In the genomic region with DNA sequence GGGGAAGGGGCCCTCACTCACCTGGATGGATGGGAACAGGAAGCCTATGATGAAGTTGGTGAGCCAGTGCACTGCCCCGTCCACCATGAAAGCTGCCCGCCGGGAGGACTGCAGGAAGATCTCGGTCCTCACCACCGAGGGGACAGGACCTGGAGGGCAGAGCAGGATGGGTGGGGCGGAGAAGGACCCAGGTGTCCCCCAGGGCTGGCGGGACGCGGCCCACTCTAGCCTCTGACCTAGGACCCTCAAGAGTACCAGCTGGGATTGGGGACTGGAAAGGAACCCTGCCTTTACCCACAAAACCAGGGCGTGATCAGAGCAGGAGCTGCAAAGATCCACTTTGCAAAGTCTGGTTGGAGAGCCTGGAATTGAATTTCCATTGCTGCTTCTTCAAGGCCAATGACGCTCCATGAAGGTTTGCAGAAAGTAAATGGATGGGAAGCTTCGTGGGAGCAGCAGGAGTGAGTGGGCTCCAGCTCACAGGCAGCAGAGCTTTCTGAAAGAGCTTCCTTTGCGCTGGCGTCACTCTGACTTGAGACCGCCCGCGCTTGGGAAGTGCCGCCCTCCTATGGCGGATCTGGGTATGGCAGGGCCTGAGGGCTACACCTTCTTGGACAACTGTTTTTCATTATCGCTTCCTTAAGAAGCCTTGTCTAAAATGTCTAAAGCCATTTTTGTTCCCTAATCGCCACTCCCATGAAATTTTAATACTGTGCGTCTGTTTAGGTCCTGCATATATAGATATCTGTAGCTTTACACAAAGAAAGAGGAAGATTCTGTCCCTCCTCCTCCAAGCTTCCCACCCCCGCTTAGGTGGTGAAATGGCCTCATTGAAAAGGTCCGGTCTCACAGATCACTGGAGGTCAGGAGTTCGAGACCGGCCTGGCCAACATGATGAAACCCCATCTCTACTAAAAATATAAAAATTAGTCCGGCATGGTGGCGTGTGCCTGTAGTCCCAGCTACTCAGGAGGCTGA, we compare ENCODE assay signal across 9 cellular contexts. TPM values are rescaled to one million over a fixed set of nuclear protein-coding genes. Genes with fewer than 3 reads are reported as not detected.
DNase-seq lines count a peak whose midpoint lies in the region; ATAC-seq, FAIRE-seq and TF ChIP-seq lines count a peak whose summit lies in the region.
"Had no signal": no experiment of that assay in that cellular context is flagged by ENCODE, and none has a peak within 500 bp of the region (broad histone marks: within the 10 kb centered on the region; RNA-seq: fewer than 3 reads in every experiment).

No MANE protein-coding gene starts in this region.

- H3K27me3 Mint-ChIP-seq in Caco-2 (ENCODE audit: insufficient read depth, unreplicated experiment) (no peaks in the 10 kb centered on the region), HFFc6 (ENCODE audit: insufficient read depth) (peaks cover 20% of the 10 kb centered on the region)

- intact Hi-C loops in Caco-2 (cut with micrococcal nuclease; ENCODE audit: unreplicated experiment): loop anchor here (1.0 to 5.0 kb wide), 2 partner anchors 43 to 87 kb away; no protein-coding TSS in a partner anchor
- intact Hi-C loops in stomach (cut with DNase I; ENCODE audit: low total_unique reads): no loop called here

- no TSS peak for BruUV-seq in Caco-2 (replicated peaks; lab: Mats Ljungman, UMichigan)

- peaks cover 4% of the 10 kb centered on the region for H3K36me3 Mint-ChIP-seq in Caco-2 (ENCODE audit: insufficient read depth, unreplicated experiment)
- no peaks in the 10 kb centered on the region for H3K36me3 Mint-ChIP-seq in HFFc6 (ENCODE audit: low read depth)

- POLR2A ChIA-PET in Caco-2 (lab: Charles Lee): interaction anchor here (0.6 to 1.0 kb wide), 3 partner anchors 16 to 127 kb away, joined by 3 to 4 read pairs (median 4); a partner anchor contains a TSS

- DNase-seq in Caco-2: peak; percentile 69 to 80
- DNase-seq in HFFc6: peak; percentile 75
- DNase-seq in RCC 7860 (ENCODE audit: low spot score): peak; percentile 59
- peak; percentile 63 for DNase-seq in activated T-helper 1 cell treated with Interleukin-2 at 50 U/mL for 16 hours (ENCODE audit: low read depth)
- DNase-seq in fibroblast of pulmonary artery (ENCODE audit: low read depth): peak; percentile 86
- peak; percentile 85 for DNase-seq in stomach

- TF ChIP-seq POLR2A in stomach (IDR thresholded peaks at IDR 0.05): no peak

- no peak for ATAC-seq in HG03135 (IDR thresholded peaks at IDR 0.05; ENCODE audit: unreplicated experiment)

- H3K9me3 Mint-ChIP-seq in Caco-2 (ENCODE audit: unreplicated experiment) (no peaks in the 10 kb centered on the region), HFFc6 (no peaks in the 10 kb centered on the region)

- H3K27ac ChIP-seq in neutrophil (no peak overlapping the region), stomach (no peak overlapping the region)

- H3K4me3 ChIP-seq in Caco-2 (ENCODE audit: low read depth, low read length) (no peak overlapping the region), fibroblast of pulmonary artery (replicated peaks; ENCODE audit: low read depth, low read length) (no peak overlapping the region), neutrophil (ENCODE audit: low read depth in 1 of 2, low read length in 1 of 2) (no peak overlapping the region), stomach (no peak overlapping the region)

- peak; percentile 11 for FAIRE-seq in RCC 7860 (lab: Jason Lieb, UNC)

- TF ChIP-seq CTCF in Caco-2 (IDR thresholded peaks at IDR 0.05; ENCODE audit: insufficient read depth in 1 of 2, low read depth in 1 of 2, low read length in 1 of 2, severe bottlenecking in 1 of 2, unreplicated experiment in 1 of 2): peak; percentile 79 to 83
- peak; percentile 98 for TF ChIP-seq CTCF in HFFc6 (IDR thresholded peaks at IDR 0.05)
- peak; percentile 96 for TF ChIP-seq CTCF in fibroblast of pulmonary artery (IDR thresholded peaks at IDR 0.05; ENCODE audit: low read length, missing control alignments)
- TF ChIP-seq CTCF in neutrophil (IDR thresholded peaks at IDR 0.05): peak; percentile 94
- peak in 5 of 7 experiments; percentile 67 to 97 (median 92) for TF ChIP-seq CTCF in stomach (IDR thresholded peaks at IDR 0.05)

- H3K36me3 ChIP-seq in Caco-2 (ENCODE audit: control insufficient read depth, insufficient read depth, low read length) (no peaks in the 10 kb centered on the region), neutrophil (no peaks in the 10 kb centered on the region), stomach (no peaks in the 10 kb centered on the region)

- no peak overlapping the region for H3K4me3 Mint-ChIP-seq in Caco-2 (ENCODE audit: unreplicated experiment)
- no peak overlapping the region for H3K4me3 Mint-ChIP-seq in HFFc6

- TF ChIP-seq EP300 in stomach (IDR thresholded peaks at IDR 0.05): no peak

- WGBS in stomach, 5 donors: 47 to 69% (median 50%) methylated on average over 19 to 28 of the region's 28 CpGs

- H3K27me3 ChIP-seq in Caco-2 (replicated peaks; ENCODE audit: control insufficient read depth, insufficient read depth, low read length) (no peaks in the 10 kb centered on the region), neutrophil (no peaks in the 10 kb centered on the region), stomach (no peaks in the 10 kb centered on the region)

- peaks cover 19% of the 10 kb centered on the region for H3K4me1 Mint-ChIP-seq in Caco-2 (ENCODE audit: low read depth, unreplicated experiment)
- peaks cover 12% of the 10 kb centered on the region; the same call in 1 of the 2 replicates for H3K4me1 Mint-ChIP-seq in HFFc6 (ENCODE audit: low read depth)

- H3K9me3 ChIP-seq in Caco-2: no peaks in the 10 kb centered on the region
- no peaks in the 10 kb centered on the region for H3K9me3 ChIP-seq in neutrophil
- H3K9me3 ChIP-seq in stomach: no peaks in the 10 kb centered on the region

- peaks cover 44% of the 10 kb centered on the region for H3K4me1 ChIP-seq in Caco-2
- peaks cover 10 to 13% of the 10 kb centered on the region in 2 experiments for H3K4me1 ChIP-seq in neutrophil (ENCODE audit: control insufficient read depth in 1 of 2, insufficient read depth in 1 of 2, low read depth in 1 of 2, low read length in 1 of 2)
- peaks cover 0 to 8% (median 6%) of the 10 kb centered on the region in 4 donors for H3K4me1 ChIP-seq in stomach

- CTCF ChIA-PET in Caco-2 (lab: Charles Lee): interaction anchor here (0.6 to 2.4 kb wide), 21 partner anchors 10 to 180 kb away, joined by 3 to 64 read pairs (median 4); no protein-coding TSS in a partner anchor

- H3K27ac Mint-ChIP-seq in Caco-2 (ENCODE audit: unreplicated experiment) (no peak overlapping the region), HFFc6 (no peak overlapping the region)

RNA-seq across cellular contexts. Expression of a gene that starts 21.2 kb away (rescaled TPM):
- total RNA-seq in Caco-2 (2022) (not detected in 2 replicates), stomach (not detected)
- not detected for total RNA-seq in HFFc6 (2021; fragmentation: NEBNext Ultra II Directional; extraction: Animal tissue kit (Norgen Biotek cat#: 25700))
- not detected for polyA plus RNA-seq in stomach

RNA-seq across cellular contexts. Expression of a gene that starts 59.4 kb away (rescaled TPM):
- total RNA-seq in Caco-2 (2022): not detected in 2 replicates
- total RNA-seq in HFFc6 (2021; fragmentation: NEBNext Ultra II Directional; extraction: Animal tissue kit (Norgen Biotek cat#: 25700)): not detected
- total RNA-seq in stomach: not detected
- not detected for polyA plus RNA-seq in stomach
- total RNA-seq: dermis microvascular lymphatic vessel endothelial cell had no signal
